22 cellular contexts compared by ENCODE assay signal in the genomic region with DNA sequence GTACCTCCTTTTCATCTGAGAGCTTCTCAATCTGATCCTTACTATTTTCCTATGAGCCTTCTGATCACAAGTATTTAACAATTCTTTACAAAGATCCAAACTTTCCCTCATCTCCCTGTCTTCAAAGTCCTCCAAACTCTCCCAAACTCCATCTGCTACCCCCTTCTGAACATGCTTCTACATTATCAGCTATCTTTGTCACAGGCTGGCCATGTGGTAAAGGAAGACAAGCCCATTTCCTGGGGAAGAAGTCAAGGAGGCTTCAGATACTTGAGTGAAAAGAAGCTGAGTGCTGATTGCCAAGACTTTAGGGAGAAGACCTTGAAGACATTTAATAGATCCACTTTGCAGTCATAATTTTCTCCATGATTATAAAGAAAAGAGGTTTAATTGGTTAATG.
A peak's percentile ranks its signal among the peaks of the same experiment; 100 is the strongest.
DNase-seq lines count a peak whose midpoint lies in the region; ATAC-seq, FAIRE-seq and TF ChIP-seq lines count a peak whose summit lies in the region.
"Had no signal": no experiment of that assay in that cellular context is flagged by ENCODE, and none has a peak within 500 bp of the region (broad histone marks: within the 10 kb centered on the region; RNA-seq: fewer than 3 reads in every experiment).

No MANE protein-coding gene starts in this region.

- no peak for TF ChIP-seq RAD21 in K562 (CRISPR knock-in tag; conservative IDR thresholded peaks at IDR 0.05 in 1 of 2, IDR thresholded peaks at IDR 0.05 in 1 of 2)

- no peak overlapping the region for H3K4me3 ChIP-seq in K562
- H3K4me3 ChIP-seq: A549; BLaER1 treated with 17β-estradiol and CSF1 and Interleukin-3, amounts not matched to agents 10 nM and 100 nM had no signal

- no peak for TF ChIP-seq CTCF in K562 (IDR thresholded peaks at IDR 0.05 in 2 of 3, conservative IDR thresholded peaks at IDR 0.05 in 1 of 3; ENCODE audit: insufficient read depth in 2 of 3, low read depth in 1 of 3, low read length in 3 of 3)
- TF ChIP-seq CTCF in GM10248 (IDR thresholded peaks at IDR 0.05; ENCODE audit: control extremely low read depth, extremely low read depth, low read depth, missing control alignments), result no peak

- no peaks in the 10 kb centered on the region for H3K79me2 ChIP-seq in K562 (ENCODE audit: control insufficient read depth, insufficient read depth, low read length)

- TF ChIP-seq EP300 in K562 (IDR thresholded peaks at IDR 0.05; ENCODE audit: low read length), result no peak

- H2AFZ ChIP-seq in K562 (ENCODE audit: low read depth, low read length), result no peak overlapping the region

- no peak for TF ChIP-seq POLR2A in K562 (conservative IDR thresholded peaks at IDR 0.05)

- no peak for ATAC-seq in K562
- ATAC-seq: A549; CD8-positive, alpha-beta T cell had no signal

- H3K9me3 ChIP-seq in K562 (replicated peaks; ENCODE audit: control insufficient read depth, insufficient read depth, low read depth, low read length), result no peaks in the 10 kb centered on the region

- CTCF ChIA-PET in K562 (lab: Yijun Ruan, JAX; ENCODE audit: low intra/inter-chr PET ratio) (no interaction called here), GM10248 (lab: Yijun Ruan, JAX) (no interaction called here)

- H3K4me2 ChIP-seq in K562 (ENCODE audit: insufficient read depth, low read length), result no peak overlapping the region
- H3K4me2 ChIP-seq: A549; BLaER1 treated with 17β-estradiol and CSF1 and Interleukin-3, amounts not matched to agents 10 nM and 100 nM had no signal

- H3K4me1 ChIP-seq in K562 (replicated peaks in 1 of 2; ENCODE audit: control insufficient read depth in 2 of 2, insufficient read depth in 2 of 2, low read length in 2 of 2), result peaks cover 0 to 6% of the 10 kb centered on the region in 2 experiments; a peak in 2 of 5 replicates
- H3K4me1 ChIP-seq: A549; BLaER1 treated with 17β-estradiol and CSF1 and Interleukin-3, amounts not matched to agents 10 nM and 100 nM had no signal

- peak; percentile 15 for DNase-seq in CMK (ENCODE audit: low read depth)
- peak; percentile 9 to 69 (median 21) for DNase-seq in K562 (ENCODE audit: extremely low read depth in 1 of 4, low spot score in 3 of 4)
- DNase-seq in medulla oblongata (ENCODE audit: extremely low spot score), result peak; percentile 3
- DNase-seq in NCI-H1048 (lab: John Stamatoyannopoulos, UW), result no peak
- no peak for DNase-seq in GM10248 (ENCODE audit: extremely low spot score)
- DNase-seq: AML-193; CD4-positive, alpha-beta T cell; CD8-positive, alpha-beta T cell; COR-L47; DMS 273 treated with DMSO at 0.1 percent for 48 hours; DMS153; DMS53; DMS79; DND-41; EL; GDM1 had no signal

- no peaks in the 10 kb centered on the region for H3K36me3 ChIP-seq in K562 (ENCODE audit: control insufficient read depth, insufficient read depth, low read length)
- H3K36me3 ChIP-seq: BLaER1 treated with 17β-estradiol and CSF1 and Interleukin-3, amounts not matched to agents 10 nM and 100 nM had no signal

- FAIRE-seq in K562 (lab: Jason Lieb, UNC), result peak; percentile 15
- FAIRE-seq: A549, GM12891, GM19239 had no signal

- in situ Hi-C loops in K562 (cut with MboI), result no loop called here

- no peaks in the 10 kb centered on the region; the same call in 1 of the 2 replicates for H4K20me1 ChIP-seq in K562 (replicated peaks; ENCODE audit: control insufficient read depth, insufficient read depth, low read length)
- H4K20me1 ChIP-seq: BLaER1 treated with 17β-estradiol and CSF1 and Interleukin-3, amounts not matched to agents 10 nM and 100 nM had no signal

- H3K9me1 ChIP-seq in K562 (ENCODE audit: control insufficient read depth, insufficient read depth, low read length), result no peaks in the 10 kb centered on the region

- no peak overlapping the region for H3K27ac ChIP-seq in K562 (ENCODE audit: extremely low read depth, low read depth, low read length)
- H3K27ac ChIP-seq: 22Rv1; A549; BLaER1 treated with 17β-estradiol and CSF1 and Interleukin-3, amounts not matched to agents 10 nM and 100 nM; C4-2B had no signal

- POLR2A ChIA-PET in K562 (lab: Yijun Ruan, JAX) (interaction anchor here (1.1 kb wide), 1 partner anchor 357 kb away, joined by 3 read pairs; no protein-coding TSS in a partner anchor), GM10248 (lab: Yijun Ruan, JAX) (no interaction called here)

- no peaks in the 10 kb centered on the region for H3K27me3 ChIP-seq in K562 (ENCODE audit: control insufficient read depth in 2 of 2, insufficient read depth in 2 of 2, low read length in 2 of 2)
- H3K27me3 ChIP-seq: BLaER1 treated with 17β-estradiol and CSF1 and Interleukin-3, amounts not matched to agents 10 nM and 100 nM had no signal

- intact Hi-C loops in K562 (cut with micrococcal nuclease), result no loop called here

- H3K9ac ChIP-seq in K562 (ENCODE audit: insufficient read depth in 1 of 2, low read depth in 2 of 2, low read length in 2 of 2), result no peak overlapping the region
- H3K9ac ChIP-seq: BLaER1 treated with 17β-estradiol and CSF1 and Interleukin-3, amounts not matched to agents 10 nM and 100 nM had no signal

- BruUV-seq in K562 (replicated peaks; lab: Mats Ljungman, UMichigan), result no TSS peak

TF ChIP-seq in K562, 482 proteins besides CTCF, POLR2A, EP300 and RAD21 (continues in another document):
- TF ChIP-seq CBFA2T2 (conservative IDR thresholded peaks at IDR 0.05), result peak; percentile 51
- TF ChIP-seq TEAD4 (IDR thresholded peaks at IDR 0.05; ENCODE audit: low read length), result peak; percentile 56; the same call in 1 of the 2 replicates
- no peak for TF ChIP-seq TEAD4 (CRISPR knock-in tag; IDR thresholded peaks at IDR 0.05; ENCODE audit: borderline replicate concordance)
- TF ChIP-seq RERE (CRISPR knock-in tag; IDR thresholded peaks at IDR 0.05; ENCODE audit: borderline replicate concordance), result no peak
- peak; percentile 48; the same call in 1 of the 2 replicates for TF ChIP-seq TAL1 (IDR thresholded peaks at IDR 0.05)
- no peak for TF ChIP-seq NFE2 (IDR thresholded peaks at IDR 0.05; ENCODE audit: low read depth)

Comparison
In these comparisons a context has a peak if more than half of its experiments do, and no peak if none do; other contexts are left out.
1. DNase-seq: peak in CMK (single experiment), K562 (4 of 4) and medulla oblongata (single experiment); none in NCI-H1048 (single experiment) and GM10248 (single experiment).